13 cellular contexts compared by ENCODE assay signal in genomic region chr2:232367591-232368233, GRCh38. TPM values are rescaled to one million over a fixed set of nuclear protein-coding genes. Genes with fewer than 3 reads are reported as not detected.
DNase-seq lines count a peak whose midpoint lies in the region; ATAC-seq and TF ChIP-seq lines count a peak whose summit lies in the region.
"Had no signal": no experiment of that assay in that cellular context is flagged by ENCODE, and none has a peak within 500 bp of the region (broad histone marks: within the 10 kb centered on the region; RNA-seq: fewer than 3 reads in every experiment).

No MANE protein-coding gene starts in this region.

- WGBS in SK-N-SH (ENCODE audit: low lambda C conversion rate) = 68% methylated on average over 4 of the region's 13 CpGs

- CTCF ChIA-PET in SK-N-SH (lab: Yijun Ruan, JAX) = interaction anchor here (1.1 to 2.2 kb wide), 5 partner anchors 70 to 467 kb away, joined by 3 to 9 read pairs (median 5); partner anchors contain the start of gene PRSS56

- no peaks in the 10 kb centered on the region for H3K36me3 Mint-ChIP-seq in stimulated activated effector memory CD8-positive, alpha-beta T cell treated with anti-CD3 and anti-CD28 coated beads, Interleukin-12 subunit alpha, Interleukin-12 subunit beta, amount 100 ng/mL, for 72 hours

- POLR2A ChIA-PET in SK-N-SH (lab: Yijun Ruan, JAX) = no interaction called here

- DNase-seq in 8988T (peak; percentile 76), SK-N-SH (peak; percentile 57), islet precursor cell (peak; percentile 79), cerebellum (ENCODE audit: low spot score) (no peak), SKM-1 (lab: John Stamatoyannopoulos, UW; ENCODE audit: unreplicated experiment) (no peak), left ventricle myocardium inferior (no peak)
- no peak for DNase-seq in stimulated activated effector memory CD8-positive, alpha-beta T cell treated with anti-CD3 and anti-CD28 coated beads, Interleukin-12 subunit alpha, Interleukin-12 subunit beta, amount 100 ng/mL, for 72 hours (ENCODE audit: low spot score in 2 of 2)
- DNase-seq: C1 segment of cervical spinal cord, NCI-H774 had no signal

- no peaks in the 10 kb centered on the region for H3K27me3 ChIP-seq in SK-N-SH (ENCODE audit: insufficient read depth)
- H3K27me3 ChIP-seq in left ventricle myocardium inferior (ENCODE audit: low read depth) = peaks cover 35% of the 10 kb centered on the region
- H3K27me3 ChIP-seq: pancreas had no signal

- no peaks in the 10 kb centered on the region for H4K20me1 ChIP-seq in SK-N-SH (ENCODE audit: insufficient read depth)

- H3K36me3 ChIP-seq in SK-N-SH (replicated peaks in 1 of 2; ENCODE audit: control insufficient read depth in 1 of 2, insufficient read depth in 2 of 2, low read length in 1 of 2) (no peaks in the 10 kb centered on the region), left ventricle myocardium inferior (no peaks in the 10 kb centered on the region)
- H3K36me3 ChIP-seq: esophagus muscularis mucosa, pancreas had no signal

- no peak overlapping the region for H3K4me3 Mint-ChIP-seq in stimulated activated effector memory CD8-positive, alpha-beta T cell treated with anti-CD3 and anti-CD28 coated beads, Interleukin-12 subunit alpha, Interleukin-12 subunit beta, amount 100 ng/mL, for 72 hours

- no peak overlapping the region for H3K4me3 ChIP-seq in SK-N-SH (ENCODE audit: low read depth in 2 of 2, low read length in 1 of 2)
- H3K4me3 ChIP-seq in left ventricle myocardium inferior = no peak overlapping the region
- H3K4me3 ChIP-seq: esophagus muscularis mucosa, pancreas had no signal

- no peak overlapping the region for H2AFZ ChIP-seq in SK-N-SH (ENCODE audit: low read depth)

- H3K4me2 ChIP-seq in SK-N-SH = no peak overlapping the region
- H3K4me2 ChIP-seq: KMS-11 had no signal

- H3K27ac ChIP-seq in SK-N-SH (ENCODE audit: low read depth in 2 of 2, low read length in 1 of 2) (no peak overlapping the region), left ventricle myocardium inferior (replicated peaks) (no peak overlapping the region)
- H3K27ac ChIP-seq: esophagus muscularis mucosa, KMS-11, pancreas had no signal

- TF ChIP-seq CTCF in GM12873 (IDR thresholded peaks at IDR 0.05; ENCODE audit: insufficient read depth, low read depth, low read length, missing control alignments) = peak; percentile 55
- peak; percentile 30 for TF ChIP-seq CTCF in SK-N-SH (IDR thresholded peaks at IDR 0.05)
- no peak for TF ChIP-seq CTCF in left ventricle myocardium inferior (IDR thresholded peaks at IDR 0.05; ENCODE audit: borderline replicate concordance)

- H3K9ac ChIP-seq in SK-N-SH = no peak overlapping the region
- H3K9ac ChIP-seq: KMS-11 had no signal

- H3K4me1 Mint-ChIP-seq in stimulated activated effector memory CD8-positive, alpha-beta T cell treated with anti-CD3 and anti-CD28 coated beads, Interleukin-12 subunit alpha, Interleukin-12 subunit beta, amount 100 ng/mL, for 72 hours = peaks cover 19% of the 10 kb centered on the region

- no peaks in the 10 kb centered on the region for H3K9me2 ChIP-seq in SK-N-SH

- no peak for ATAC-seq in stimulated activated effector memory CD8-positive, alpha-beta T cell treated with anti-CD3 and anti-CD28 coated beads, Interleukin-12 subunit alpha, Interleukin-12 subunit beta, amount 100 ng/mL, for 72 hours

- no peaks in the 10 kb centered on the region for H3K9me3 Mint-ChIP-seq in stimulated activated effector memory CD8-positive, alpha-beta T cell treated with anti-CD3 and anti-CD28 coated beads, Interleukin-12 subunit alpha, Interleukin-12 subunit beta, amount 100 ng/mL, for 72 hours

- no peak for TF ChIP-seq EP300 in SK-N-SH (IDR thresholded peaks at IDR 0.05; ENCODE audit: borderline replicate concordance in 1 of 2, low read depth in 1 of 2, low read length in 1 of 2)

- H3K79me2 ChIP-seq in SK-N-SH (ENCODE audit: insufficient read depth) = no peaks in the 10 kb centered on the region

- H3F3A ChIP-seq in SK-N-SH (replicated peaks; ENCODE audit: insufficient read depth) = no peaks in the 10 kb centered on the region

- no peaks in the 10 kb centered on the region; a peak in 1 of 4 replicates for H3K4me1 ChIP-seq in SK-N-SH (ENCODE audit: control insufficient read depth in 1 of 2, insufficient read depth in 2 of 2, low read depth in 1 of 2, low read length in 1 of 2)
- H3K4me1 ChIP-seq in left ventricle myocardium inferior = no peaks in the 10 kb centered on the region
- H3K4me1 ChIP-seq: pancreas had no signal

- intact Hi-C loops in left ventricle myocardium inferior (cut with micrococcal nuclease) = no loop called here

- TF ChIP-seq RAD21 in SK-N-SH (IDR thresholded peaks at IDR 0.05; ENCODE audit: low read length) = 0 out of 2 replicates have a peak, but pooled peaks have one; percentile 2

- no peaks in the 10 kb centered on the region for H3K9me3 ChIP-seq in SK-N-SH
- no peaks in the 10 kb centered on the region for H3K9me3 ChIP-seq in left ventricle myocardium inferior (replicated peaks)
- H3K9me3 ChIP-seq: esophagus muscularis mucosa, pancreas had no signal

- H3K27ac Mint-ChIP-seq in stimulated activated effector memory CD8-positive, alpha-beta T cell treated with anti-CD3 and anti-CD28 coated beads, Interleukin-12 subunit alpha, Interleukin-12 subunit beta, amount 100 ng/mL, for 72 hours = no peak overlapping the region

TF ChIP-seq in SK-N-SH, 30 proteins besides CTCF, POLR2A, EP300 and RAD21:
- TF ChIP-seq TCF12 (IDR thresholded peaks at IDR 0.05) (no peak), GATA2 (CRISPR knock-in tag; IDR thresholded peaks at IDR 0.05) (no peak), POLR2AphosphoS5 (IDR thresholded peaks at IDR 0.05; ENCODE audit: low read depth, low read length) (no peak), RCOR1 (IDR thresholded peaks at IDR 0.05; ENCODE audit: low read length) (no peak), SMC3 (IDR thresholded peaks at IDR 0.05; ENCODE audit: low read depth, low read length) (no peak), RFX5 (IDR thresholded peaks at IDR 0.05; ENCODE audit: low read length) (no peak), TAF1 (IDR thresholded peaks at IDR 0.05; ENCODE audit: borderline replicate concordance, low read depth, low read length) (no peak), EZH2phosphoT487 (IDR thresholded peaks at IDR 0.05; ENCODE audit: borderline replicate concordance, low read depth) (no peak)
- TF ChIP-seq, protein P1, sequence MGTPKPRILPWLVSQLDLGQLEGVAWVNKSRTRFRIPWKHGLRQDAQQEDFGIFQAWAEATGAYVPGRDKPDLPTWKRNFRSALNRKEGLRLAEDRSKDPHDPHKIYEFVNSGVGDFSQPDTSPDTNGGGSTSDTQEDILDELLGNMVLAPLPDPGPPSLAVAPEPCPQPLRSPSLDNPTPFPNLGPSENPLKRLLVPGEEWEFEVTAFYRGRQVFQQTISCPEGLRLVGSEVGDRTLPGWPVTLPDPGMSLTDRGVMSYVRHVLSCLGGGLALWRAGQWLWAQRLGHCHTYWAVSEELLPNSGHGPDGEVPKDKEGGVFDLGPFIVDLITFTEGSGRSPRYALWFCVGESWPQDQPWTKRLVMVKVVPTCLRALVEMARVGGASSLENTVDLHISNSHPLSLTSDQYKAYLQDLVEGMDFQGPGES (IDR thresholded peaks at IDR 0.05; ENCODE audit: low read depth, low read length) = no peak
- TF ChIP-seq, protein P2, sequence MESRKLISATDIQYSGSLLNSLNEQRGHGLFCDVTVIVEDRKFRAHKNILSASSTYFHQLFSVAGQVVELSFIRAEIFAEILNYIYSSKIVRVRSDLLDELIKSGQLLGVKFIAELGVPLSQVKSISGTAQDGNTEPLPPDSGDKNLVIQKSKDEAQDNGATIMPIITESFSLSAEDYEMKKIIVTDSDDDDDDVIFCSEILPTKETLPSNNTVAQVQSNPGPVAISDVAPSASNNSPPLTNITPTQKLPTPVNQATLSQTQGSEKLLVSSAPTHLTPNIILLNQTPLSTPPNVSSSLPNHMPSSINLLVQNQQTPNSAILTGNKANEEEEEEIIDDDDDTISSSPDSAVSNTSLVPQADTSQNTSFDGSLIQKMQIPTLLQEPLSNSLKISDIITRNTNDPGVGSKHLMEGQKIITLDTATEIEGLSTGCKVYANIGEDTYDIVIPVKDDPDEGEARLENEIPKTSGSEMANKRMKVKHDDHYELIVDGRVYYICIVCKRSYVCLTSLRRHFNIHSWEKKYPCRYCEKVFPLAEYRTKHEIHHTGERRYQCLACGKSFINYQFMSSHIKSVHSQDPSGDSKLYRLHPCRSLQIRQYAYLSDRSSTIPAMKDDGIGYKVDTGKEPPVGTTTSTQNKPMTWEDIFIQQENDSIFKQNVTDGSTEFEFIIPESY (IDR thresholded peaks at IDR 0.05; ENCODE audit: borderline replicate concordance, low read depth) = no peak

RNA-seq across cellular contexts. Expression of gene ALPP, which starts 10.8 kb away (rescaled TPM):
- polyA plus RNA-seq in SK-N-SH (2012; rRNA removed) = not detected in 2 replicates
- polyA plus RNA-seq in SK-N-SH (2012; cell fraction: cytosol; rRNA removed) = not detected in 2 replicates
- not detected in 2 replicates for polyA plus RNA-seq in SK-N-SH (2012; cell fraction: nucleus; rRNA removed)
- not detected for total RNA-seq in cerebellum
- total RNA-seq in left ventricle myocardium inferior = not detected
- total RNA-seq: pancreas had no signal
- polyA plus RNA-seq: pancreas had no signal

RNA-seq across cellular contexts. Expression of gene ALPG, which starts 38.9 kb away (rescaled TPM):
- polyA plus RNA-seq in SK-N-SH (2012; rRNA removed) = not detected in 2 replicates
- not detected in 2 replicates for polyA plus RNA-seq in SK-N-SH (2012; cell fraction: cytosol; rRNA removed)
- not detected in 2 replicates for polyA plus RNA-seq in SK-N-SH (2012; cell fraction: nucleus; rRNA removed)
- total RNA-seq in cerebellum (not detected), left ventricle myocardium inferior (not detected)
- total RNA-seq: esophagus muscularis mucosa, pancreas had no signal
- polyA plus RNA-seq: pancreas had no signal

Comparison
In these comparisons a context has a peak if more than half of its experiments do, and no peak if none do; other contexts are left out.
1. DNase-seq: peak in 8988T (single experiment), SK-N-SH (single experiment) and islet precursor cell (single experiment); none in stimulated activated effector memory CD8-positive, alpha-beta T cell treated with anti-CD3 and anti-CD28 coated beads, Interleukin-12 subunit alpha, Interleukin-12 subunit beta, amount 100 ng/mL, for 72 hours (0 of 2), cerebellum (single experiment), SKM-1 (single experiment) and left ventricle myocardium inferior (single experiment).